ENCODE assay signal across 1 cellular context in genomic region chr1:181405584-181405983, GRCh38.
TF ChIP-seq lines count a peak whose summit lies in the region.

No MANE protein-coding gene starts in this region.

TF ChIP-seq in WTC11, 78 proteins besides CTCF, POLR2A, EP300 and RAD21 (continued from another document):
- no peak for TF ChIP-seq E2F4 (CRISPR knock-in tag; IDR thresholded peaks at IDR 0.05; ENCODE audit: borderline replicate concordance, low read depth)
- no peak for TF ChIP-seq SMAD4 (CRISPR knock-in tag; IDR thresholded peaks at IDR 0.05)
- no peak for TF ChIP-seq OVOL2 (CRISPR knock-in tag; IDR thresholded peaks at IDR 0.05; ENCODE audit: borderline replicate concordance)
- no peak for TF ChIP-seq ATF3 (CRISPR knock-in tag; conservative IDR thresholded peaks at IDR 0.05)
- no peak for TF ChIP-seq JAZF1 (CRISPR knock-in tag; IDR thresholded peaks at IDR 0.05)
- no peak for TF ChIP-seq ZSCAN18 (CRISPR knock-in tag; IDR thresholded peaks at IDR 0.05)
- no peak for TF ChIP-seq ZNF396 (CRISPR knock-in tag; IDR thresholded peaks at IDR 0.05; ENCODE audit: borderline replicate concordance)
- TF ChIP-seq ZMAT4 (CRISPR knock-in tag; IDR thresholded peaks at IDR 0.05): no peak
- no peak for TF ChIP-seq NR3C1 (CRISPR knock-in tag; conservative IDR thresholded peaks at IDR 0.05; ENCODE audit: low read depth)
- no peak for TF ChIP-seq FOXP4 (CRISPR knock-in tag; IDR thresholded peaks at IDR 0.05)
- no peak for TF ChIP-seq RELA (CRISPR knock-in tag; IDR thresholded peaks at IDR 0.05; ENCODE audit: borderline replicate concordance)
- TF ChIP-seq ZBTB21 (CRISPR knock-in tag; IDR thresholded peaks at IDR 0.05; ENCODE audit: borderline replicate concordance): no peak
- no peak for TF ChIP-seq HMGXB4 (CRISPR knock-in tag; IDR thresholded peaks at IDR 0.05)
